ENCODE assay signal across 18 cellular contexts in the genomic region with DNA sequence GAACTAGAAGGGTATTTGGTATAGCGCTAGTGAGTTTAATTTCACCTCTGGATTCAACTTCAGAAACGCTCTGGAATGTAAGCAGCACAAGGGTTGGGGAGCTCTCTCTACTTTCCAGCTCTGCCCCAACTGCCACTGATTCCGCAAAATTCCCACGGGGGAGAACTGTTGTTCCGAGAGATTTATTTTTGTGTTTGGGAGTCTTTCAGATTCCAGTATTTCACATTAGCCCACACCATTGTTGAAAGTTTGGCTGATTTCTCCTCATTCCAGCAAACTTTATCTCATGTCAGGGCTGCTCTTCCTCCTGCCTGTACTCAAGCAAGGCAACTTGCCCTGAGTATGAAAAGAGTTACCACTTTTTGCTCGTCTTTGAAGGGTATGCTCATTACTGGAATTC.
DNase-seq lines count a peak whose midpoint lies in the region; ATAC-seq, FAIRE-seq and TF ChIP-seq lines count a peak whose summit lies in the region.
"Had no signal": no experiment of that assay in that cellular context is flagged by ENCODE, and none has a peak within 500 bp of the region (broad histone marks: within the 10 kb centered on the region; RNA-seq: fewer than 3 reads in every experiment).

No MANE protein-coding gene starts in this region.

- no peaks in the 10 kb centered on the region for H4K20me1 ChIP-seq in hepatocyte (ENCODE audit: insufficient read depth, poor library complexity, severe bottlenecking)
- H4K20me1 ChIP-seq in smooth muscle cell (ENCODE audit: low read depth), result no peaks in the 10 kb centered on the region
- H4K20me1 ChIP-seq: BLaER1 treated with 17β-estradiol and CSF1 and Interleukin-3, amounts not matched to agents 10 nM and 100 nM had no signal

- no peaks in the 10 kb centered on the region for H3K27me3 Mint-ChIP-seq in natural killer cell treated with Interleukin-12 subunit alpha and Interleukin-12 subunit beta and Interleukin-15 and Interleukin-18, amount 100 ng/mL, for 72 hours
- H3K27me3 Mint-ChIP-seq: CD4-positive, CD25-positive, alpha-beta regulatory T cell; IgD-negative memory B cell had no signal

- H3F3A ChIP-seq in smooth muscle cell (ENCODE audit: low read depth), result peaks cover 10% of the 10 kb centered on the region

- H3K27ac ChIP-seq in hepatocyte, result peak overlapping the region; percentile 31
- peak overlapping the region; percentile 91 for H3K27ac ChIP-seq in smooth muscle cell (ENCODE audit: low read depth)
- H3K27ac ChIP-seq: BLaER1 treated with 17β-estradiol and CSF1 and Interleukin-3, amounts not matched to agents 10 nM and 100 nM; HL-60 had no signal

- no peak for DNase-seq in HTR-8/SVneo (ENCODE audit: insufficient read length, low spot score)
- DNase-seq in amniotic epithelial cell (ENCODE audit: low read depth), result peak; percentile 65
- DNase-seq in hepatocyte (ENCODE audit: low spot score), result no peak
- no peak for DNase-seq in smooth muscle cell (lab: John Stamatoyannopoulos, UW; ENCODE audit: unreplicated experiment)
- DNase-seq in SW480 (ENCODE audit: low spot score), result no peak
- DNase-seq in stimulated activated CD4-positive, alpha-beta T cell treated with anti-CD3 and anti-CD28 coated beads, Interleukin-1b, Interleukin-23, amount 100 ng/mL, for 48 hours, result no peak
- no peak for DNase-seq in natural killer cell treated with Interleukin-12 subunit alpha and Interleukin-12 subunit beta and Interleukin-15 and Interleukin-18, amount 100 ng/mL, for 72 hours (ENCODE audit: low spot score)
- no peak for DNase-seq in NCI-H345 treated with DMSO at 0.1 percent for 48 hours (lab: John Stamatoyannopoulos, UW; ENCODE audit: unreplicated experiment)
- DNase-seq: 8988T; ACHN; CD4-positive, CD25-positive, alpha-beta regulatory T cell; DMS 273 treated with DMSO at 0.1 percent for 48 hours; DMS79 had no signal

- FAIRE-seq in HTR-8/SVneo (lab: Jason Lieb, UNC), result peak; percentile 59
- FAIRE-seq: GM12891 had no signal

- H3K4me1 ChIP-seq in hepatocyte (ENCODE audit: insufficient read depth), result peaks cover 5% of the 10 kb centered on the region
- peaks cover 7% of the 10 kb centered on the region for H3K4me1 ChIP-seq in smooth muscle cell (ENCODE audit: low read depth)

- no peak overlapping the region for H3K27ac Mint-ChIP-seq in natural killer cell treated with Interleukin-12 subunit alpha and Interleukin-12 subunit beta and Interleukin-15 and Interleukin-18, amount 100 ng/mL, for 72 hours
- H3K27ac Mint-ChIP-seq: CD4-positive, CD25-positive, alpha-beta regulatory T cell; HFFc6; IgD-negative memory B cell had no signal

- no peak overlapping the region for H2AFZ ChIP-seq in hepatocyte
- peak overlapping the region; percentile 74 for H2AFZ ChIP-seq in smooth muscle cell (ENCODE audit: low read depth)

- H3K4me3 ChIP-seq in hepatocyte (no peak overlapping the region), smooth muscle cell (no peak overlapping the region)
- H3K4me3 ChIP-seq: BLaER1 treated with 17β-estradiol and CSF1 and Interleukin-3, amounts not matched to agents 10 nM and 100 nM had no signal

- H3K9me3 ChIP-seq in hepatocyte (ENCODE audit: low read depth) (no peaks in the 10 kb centered on the region), smooth muscle cell (replicated peaks; ENCODE audit: low read depth) (no peaks in the 10 kb centered on the region)

- 88% methylated on average over 6 of the region's 6 CpGs for WGBS in hepatocyte (ENCODE audit: low lambda C conversion rate, missing lambda C conversion rate)
- 43% methylated on average over 6 of the region's 6 CpGs for WGBS in smooth muscle cell (ENCODE audit: low lambda C conversion rate)

- H3K27me3 ChIP-seq in hepatocyte, result no peaks in the 10 kb centered on the region
- H3K27me3 ChIP-seq in smooth muscle cell (ENCODE audit: low read depth), result no peaks in the 10 kb centered on the region
- H3K27me3 ChIP-seq: BLaER1 treated with 17β-estradiol and CSF1 and Interleukin-3, amounts not matched to agents 10 nM and 100 nM had no signal

- H3K79me2 ChIP-seq in hepatocyte, result no peaks in the 10 kb centered on the region
- H3K79me2 ChIP-seq in smooth muscle cell (ENCODE audit: low read depth), result no peaks in the 10 kb centered on the region

- H3K4me3 Mint-ChIP-seq in natural killer cell treated with Interleukin-12 subunit alpha and Interleukin-12 subunit beta and Interleukin-15 and Interleukin-18, amount 100 ng/mL, for 72 hours, result no peak overlapping the region
- H3K4me3 Mint-ChIP-seq: CD4-positive, CD25-positive, alpha-beta regulatory T cell; HFFc6; IgD-negative memory B cell had no signal

- H3K4me1 Mint-ChIP-seq in natural killer cell treated with Interleukin-12 subunit alpha and Interleukin-12 subunit beta and Interleukin-15 and Interleukin-18, amount 100 ng/mL, for 72 hours (ENCODE audit: low read depth in 2 of 2), result no peaks in the 10 kb centered on the region
- H3K4me1 Mint-ChIP-seq: CD4-positive, CD25-positive, alpha-beta regulatory T cell had no signal

- no peaks in the 10 kb centered on the region for H3K36me3 ChIP-seq in hepatocyte (replicated peaks; ENCODE audit: insufficient read depth, low read depth)
- H3K36me3 ChIP-seq in smooth muscle cell (ENCODE audit: low read depth), result no peaks in the 10 kb centered on the region
- H3K36me3 ChIP-seq: BLaER1 treated with 17β-estradiol and CSF1 and Interleukin-3, amounts not matched to agents 10 nM and 100 nM had no signal

- TF ChIP-seq CTCF in hepatocyte (IDR thresholded peaks at IDR 0.05; ENCODE audit: poor library complexity), result no peak
- no peak for TF ChIP-seq CTCF in smooth muscle cell (IDR thresholded peaks at IDR 0.05; ENCODE audit: borderline replicate concordance, insufficient read depth, poor library complexity, severe bottlenecking)

- peak overlapping the region; percentile 20 for H3K9ac ChIP-seq in smooth muscle cell (ENCODE audit: low read depth)
- H3K9ac ChIP-seq: BLaER1 treated with 17β-estradiol and CSF1 and Interleukin-3, amounts not matched to agents 10 nM and 100 nM had no signal

- H3K4me2 ChIP-seq in hepatocyte (no peak overlapping the region), smooth muscle cell (peak overlapping the region; percentile 78)
- H3K4me2 ChIP-seq: BLaER1 treated with 17β-estradiol and CSF1 and Interleukin-3, amounts not matched to agents 10 nM and 100 nM had no signal

- ATAC-seq in natural killer cell treated with Interleukin-12 subunit alpha and Interleukin-12 subunit beta and Interleukin-15 and Interleukin-18, amount 100 ng/mL, for 72 hours, result no peak

- no peaks in the 10 kb centered on the region for H3K9me2 ChIP-seq in hepatocyte (replicated peaks; ENCODE audit: insufficient read depth)

- H3K36me3 Mint-ChIP-seq in natural killer cell treated with Interleukin-12 subunit alpha and Interleukin-12 subunit beta and Interleukin-15 and Interleukin-18, amount 100 ng/mL, for 72 hours, result no peaks in the 10 kb centered on the region
- H3K36me3 Mint-ChIP-seq: CD4-positive, CD25-positive, alpha-beta regulatory T cell; IgD-negative memory B cell had no signal

- peaks cover 10% of the 10 kb centered on the region for H3K9me3 Mint-ChIP-seq in natural killer cell treated with Interleukin-12 subunit alpha and Interleukin-12 subunit beta and Interleukin-15 and Interleukin-18, amount 100 ng/mL, for 72 hours
- H3K9me3 Mint-ChIP-seq: HFFc6 had no signal
